ENCODE assay signal across 23 cellular contexts in genomic region chr18:21656402-21656801, GRCh38. TPM values are rescaled to one million over a fixed set of nuclear protein-coding genes. Genes with fewer than 3 reads are reported as not detected.
DNase-seq lines count a peak whose midpoint lies in the region; ATAC-seq, FAIRE-seq and TF ChIP-seq lines count a peak whose summit lies in the region.
"Had no signal": no experiment of that assay in that cellular context is flagged by ENCODE, and none has a peak within 500 bp of the region (broad histone marks: within the 10 kb centered on the region; RNA-seq: fewer than 3 reads in every experiment).

No MANE protein-coding gene starts in this region.

- peak overlapping the region; percentile 19 for H3K27ac ChIP-seq in RWPE2 (ENCODE audit: poor library complexity, severe bottlenecking)
- H3K27ac ChIP-seq in endothelial cell of umbilical vein (ENCODE audit: insufficient read depth, low read depth, low read length), result peak overlapping the region; percentile 66
- H3K27ac ChIP-seq: gastrocnemius medialis, parathyroid adenoma, thyroid gland had no signal

- H3K9me1 ChIP-seq in endothelial cell of umbilical vein (replicated peaks; ENCODE audit: control insufficient read depth, extremely low read depth, insufficient read depth, low read length), result no peaks in the 10 kb centered on the region

- H3K79me2 ChIP-seq in endothelial cell of umbilical vein (ENCODE audit: control insufficient read depth, insufficient read depth, low read length), result no peaks in the 10 kb centered on the region
- H3K79me2 ChIP-seq: parathyroid adenoma had no signal

- TF ChIP-seq CTCF in RWPE2 (IDR thresholded peaks at IDR 0.05; ENCODE audit: poor library complexity, severe bottlenecking) (no peak), endothelial cell of umbilical vein (IDR thresholded peaks at IDR 0.05; ENCODE audit: extremely low read depth in 1 of 2, insufficient read depth in 1 of 2, low read depth in 1 of 2, low read length in 2 of 2) (no peak)

- no peak overlapping the region for H3K27ac Mint-ChIP-seq in T-cell

- H3K4me1 Mint-ChIP-seq in T-cell, result no peaks in the 10 kb centered on the region

- dilution Hi-C loops in endothelial cell of umbilical vein (cut with MboI; ENCODE audit: extremely low pct_ligation_motif_present, low sequenced_read_pairs), result no loop called here

- H3K4me2 ChIP-seq in endothelial cell of umbilical vein (ENCODE audit: insufficient read depth, low read length), result peak overlapping the region; percentile 83

- CTCF ChIA-PET in endothelial cell of umbilical vein (lab: Charles Lee) (no interaction called here), T-cell (lab: Charles Lee) (no interaction called here)

- POLR2A ChIA-PET in endothelial cell of umbilical vein (lab: Charles Lee), result no interaction called here
- POLR2A ChIA-PET in T-cell (lab: Charles Lee), result no interaction called here

- no peak overlapping the region for H2AFZ ChIP-seq in endothelial cell of umbilical vein (ENCODE audit: low read depth, low read length)
- H2AFZ ChIP-seq: parathyroid adenoma had no signal

- H3K36me3 ChIP-seq in RWPE2 (ENCODE audit: low read depth) (0 out of 2 replicates have a peak, but pooled peaks cover 2% of the 10 kb centered on the region), endothelial cell of umbilical vein (ENCODE audit: control insufficient read depth in 2 of 2, extremely low read depth in 1 of 2, insufficient read depth in 2 of 2, low read length in 2 of 2) (no peaks in the 10 kb centered on the region)

- H4K20me1 ChIP-seq in endothelial cell of umbilical vein (replicated peaks; ENCODE audit: control insufficient read depth, extremely low read depth, insufficient read depth, low read length), result no peaks in the 10 kb centered on the region

- FAIRE-seq in endothelial cell of umbilical vein (lab: Jason Lieb, UNC), result peak; percentile 59
- FAIRE-seq: GM18507, small intestine had no signal

- DNase-seq in GM03348 (ENCODE audit: low spot score) (peak; percentile 35), RWPE2 (ENCODE audit: low spot score) (no peak), endothelial cell of umbilical vein (ENCODE audit: low read depth, low spot score) (peak; percentile 71), pulmonary artery endothelial cell (ENCODE audit: low read depth, low spot score) (peak; percentile 24), occipital lobe (lab: John Stamatoyannopoulos, UW) (no peak), T-cell (no peak)
- DNase-seq in activated T-cell treated with anti-CD3 and anti-CD28 coated beads, Interleukin-2, amount 50 U/mL, for 48 hours, result no peak
- DNase-seq in stimulated activated CD8-positive, alpha-beta memory T cell treated with anti-CD3 and anti-CD28 coated beads, Interleukin-4, amount 100 ng/mL, for 48 hours, result no peak
- DNase-seq: activated CD4-positive, alpha-beta T cell treated with anti-CD3 and anti-CD28 coated beads, Interleukin-2, amount 50 U/mL, for 1 hour; activated naive CD4-positive, alpha-beta T cell treated with Interleukin-2 at 50 U/mL for 16 hours; activated T-cell treated with anti-CD3 and anti-CD28 coated beads for 4 hours; C1 segment of cervical spinal cord; central memory CD4-positive, alpha-beta T cell; DMS153; gastrocnemius medialis; NCI-H1436 treated with DMSO at 0.1 percent for 48 hours; small intestine; stimulated activated CD4-positive, alpha-beta T cell treated with anti-CD3 and anti-CD28 coated beads, Interleukin-4, amount 100 ng/mL, for 4 hours; thyroid gland had no signal

- no peak for TF ChIP-seq POLR2A in endothelial cell of umbilical vein (IDR thresholded peaks at IDR 0.05; ENCODE audit: low read depth, low read length)

- H3K36me3 Mint-ChIP-seq in T-cell, result peaks cover 33% of the 10 kb centered on the region

- peak overlapping the region; percentile 13 for H3K9ac ChIP-seq in endothelial cell of umbilical vein (replicated peaks; ENCODE audit: extremely low read depth, insufficient read depth, low read length)
- H3K9ac ChIP-seq: parathyroid adenoma had no signal

- no peak overlapping the region for H3K4me3 Mint-ChIP-seq in T-cell

- intact Hi-C loops in endothelial cell of umbilical vein (cut with micrococcal nuclease), result loop anchor here (5.0 kb wide), 1 partner anchor 46 kb away; the partner anchor contains the start of gene ABHD3

- H3K4me3 ChIP-seq in RWPE2 (ENCODE audit: severe bottlenecking) (no peak overlapping the region), endothelial cell of umbilical vein (replicated peaks in 1 of 3; ENCODE audit: insufficient read depth in 1 of 3, low read depth in 1 of 3, low read length in 3 of 3) (peak overlapping the region in 1 of 3 experiments; percentile 32)
- H3K4me3 ChIP-seq: gastrocnemius medialis, lung, thyroid gland had no signal

- no peaks in the 10 kb centered on the region for H3K27me3 Mint-ChIP-seq in T-cell

- H3K4me1 ChIP-seq in RWPE2 (ENCODE audit: insufficient read depth, poor library complexity, severe bottlenecking), result peaks cover 8% of the 10 kb centered on the region
- peaks cover 12% of the 10 kb centered on the region for H3K4me1 ChIP-seq in endothelial cell of umbilical vein (ENCODE audit: control insufficient read depth, extremely low read depth, insufficient read depth, low read length)
- H3K4me1 ChIP-seq: gastrocnemius medialis, parathyroid adenoma, thyroid gland had no signal

- no TSS peak for BruUV-seq in endothelial cell of umbilical vein (replicated peaks; lab: Mats Ljungman, UMichigan)

- no peaks in the 10 kb centered on the region for H3K9me3 Mint-ChIP-seq in T-cell

- H3K27me3 ChIP-seq in RWPE2 (ENCODE audit: insufficient read depth, poor library complexity, severe bottlenecking), result no peaks in the 10 kb centered on the region
- H3K27me3 ChIP-seq in endothelial cell of umbilical vein (ENCODE audit: control insufficient read depth in 2 of 2, insufficient read depth in 2 of 2, low read length in 2 of 2), result no peaks in the 10 kb centered on the region
- H3K27me3 ChIP-seq: gastrocnemius medialis, thyroid gland had no signal

- ATAC-seq in RWPE2 (ENCODE audit: low read depth) (peak; percentile 88), T-cell (replicated peaks in 1 of 4) (no peak)
- ATAC-seq: gastrocnemius medialis, HCT116 had no signal

- no peaks in the 10 kb centered on the region for H3K9me3 ChIP-seq in RWPE2 (ENCODE audit: severe bottlenecking)
- no peaks in the 10 kb centered on the region for H3K9me3 ChIP-seq in endothelial cell of umbilical vein (replicated peaks; ENCODE audit: control insufficient read depth, insufficient read depth, low read length)
- H3K9me3 ChIP-seq: gastrocnemius medialis, thyroid gland had no signal

TF ChIP-seq in endothelial cell of umbilical vein, 7 proteins besides CTCF, POLR2A, EP300 and RAD21:
- TF ChIP-seq JUN (IDR thresholded peaks at IDR 0.05; ENCODE audit: borderline replicate concordance, insufficient read depth, insufficient read length, low read depth) (peak; percentile 58), GATA2 (IDR thresholded peaks at IDR 0.05; ENCODE audit: insufficient read depth, insufficient read length, low read depth, low read length) (no peak), MAX (IDR thresholded peaks at IDR 0.05; ENCODE audit: insufficient read depth, insufficient read length) (no peak), FOS (IDR thresholded peaks at IDR 0.05; ENCODE audit: borderline replicate concordance, insufficient read depth, low read length) (peak; percentile 90), EZH2 (IDR thresholded peaks at IDR 0.05; ENCODE audit: borderline replicate concordance, low read depth, low read length, severe bottlenecking) (no peak)

RNA-seq across cellular contexts. Expression of gene SNRPD1, which starts 44.3 kb away (rescaled TPM):
- total RNA-seq in endothelial cell of umbilical vein, result 91.6 and 97.3 TPM in 2 replicates
- 9.1 and 16.6 TPM in 2 replicates for polyA plus RNA-seq in endothelial cell of umbilical vein
- polyA plus RNA-seq in endothelial cell of umbilical vein (2011; cell fraction: cytosol; rRNA removed), result 25.7 and 35.3 TPM in 2 replicates
- polyA plus RNA-seq in endothelial cell of umbilical vein (2011; cell fraction: nucleus; rRNA removed), result 6.1 and 10.4 TPM in 2 replicates
- polyA plus RNA-seq in endothelial cell of umbilical vein (2012), result 66.6 and 69.9 TPM in 2 replicates
- 6.9 and 8.5 TPM in 2 replicates for polyA minus RNA-seq in endothelial cell of umbilical vein
- polyA minus RNA-seq in endothelial cell of umbilical vein (2011; cell fraction: cytosol; rRNA and poly(A)+ RNA removed), result 47.7 TPM
- 5.0 and 5.3 TPM in 2 replicates for polyA minus RNA-seq in endothelial cell of umbilical vein (2011; cell fraction: nucleus; rRNA and poly(A)+ RNA removed)
- total RNA-seq in pulmonary artery endothelial cell, result 46.8 and 56.7 TPM in 2 replicates
- total RNA-seq in occipital lobe, result 29.0 TPM
- 10 to 100 TPM; 18.7 to 31.2 (median 30.7) TPM for total RNA-seq in T-cell

RNA-seq across cellular contexts. Expression of gene ABHD3, which starts 48.2 kb away (rescaled TPM):
- total RNA-seq in endothelial cell of umbilical vein, result 10.0 and 14.9 TPM in 2 replicates
- polyA plus RNA-seq in endothelial cell of umbilical vein, result 5.7 and 6.3 TPM in 2 replicates
- polyA plus RNA-seq in endothelial cell of umbilical vein (2011; cell fraction: cytosol; rRNA removed), result 4.2 and 5.5 TPM in 2 replicates
- 23.6 and 32.7 TPM in 2 replicates for polyA plus RNA-seq in endothelial cell of umbilical vein (2011; cell fraction: nucleus; rRNA removed)
- 4.1 and 6.5 TPM in 2 replicates for polyA plus RNA-seq in endothelial cell of umbilical vein (2012)
- polyA minus RNA-seq in endothelial cell of umbilical vein, result 6.7 and 9.3 TPM in 2 replicates
- polyA minus RNA-seq in endothelial cell of umbilical vein (2011; cell fraction: cytosol; rRNA and poly(A)+ RNA removed), result 26.4 TPM
- polyA minus RNA-seq in endothelial cell of umbilical vein (2011; cell fraction: nucleus; rRNA and poly(A)+ RNA removed), result 12.6 and 18.3 TPM in 2 replicates
- total RNA-seq in pulmonary artery endothelial cell, result 5.0 and 16.1 TPM in 2 replicates
- 13.4 TPM for total RNA-seq in occipital lobe
- 10 to 100 TPM; 33.1 to 42.4 (median 42.1) TPM for total RNA-seq in T-cell

RNA-seq across cellular contexts. Expression of gene ESCO1, which starts 55.9 kb away (rescaled TPM):
- total RNA-seq in endothelial cell of umbilical vein, result 9.1 and 12.0 TPM in 2 replicates
- 1.3 and 2.1 TPM in 2 replicates for polyA plus RNA-seq in endothelial cell of umbilical vein
- polyA plus RNA-seq in endothelial cell of umbilical vein (2011; cell fraction: cytosol; rRNA removed), result 2.7 and 3.2 TPM in 2 replicates
- polyA plus RNA-seq in endothelial cell of umbilical vein (2011; cell fraction: nucleus; rRNA removed), result 5.1 and 7.2 TPM in 2 replicates
- 5.1 and 7.5 TPM in 2 replicates for polyA plus RNA-seq in endothelial cell of umbilical vein (2012)
- 2.5 and 3.1 TPM in 2 replicates for polyA minus RNA-seq in endothelial cell of umbilical vein
- polyA minus RNA-seq in endothelial cell of umbilical vein (2011; cell fraction: cytosol; rRNA and poly(A)+ RNA removed), result 7.6 TPM
- polyA minus RNA-seq in endothelial cell of umbilical vein (2011; cell fraction: nucleus; rRNA and poly(A)+ RNA removed), result 9.9 and 10.8 TPM in 2 replicates
- total RNA-seq in pulmonary artery endothelial cell, result 10.9 and 13.2 TPM in 2 replicates
- 42.6 TPM for total RNA-seq in occipital lobe
- 10 to 100 TPM; 24.5 to 32.6 (median 26.2) TPM for total RNA-seq in T-cell

Comparison
In these comparisons a context has a peak if more than half of its experiments do, and no peak if none do; other contexts are left out.
1. DNase-seq: peak in GM03348 (single experiment), endothelial cell of umbilical vein (single experiment) and pulmonary artery endothelial cell (single experiment); none in RWPE2 (single experiment), activated T-cell treated with anti-CD3 and anti-CD28 coated beads, Interleukin-2, amount 50 U/mL, for 48 hours (0 of 2), occipital lobe (single experiment), T-cell (0 of 34) and stimulated activated CD8-positive, alpha-beta memory T cell treated with anti-CD3 and anti-CD28 coated beads, Interleukin-4, amount 100 ng/mL, for 48 hours (single experiment).